In genomic region chr7:48594349-48594748, GRCh38 we compare ENCODE assay signal across 24 cellular contexts.
"Had no signal": no experiment of that assay in that cellular context is flagged by ENCODE, and none has a peak within 500 bp of the region (broad histone marks: within the 10 kb centered on the region; RNA-seq: fewer than 3 reads in every experiment).

No MANE protein-coding gene starts in this region.

- H3K9ac ChIP-seq: parathyroid adenoma had no signal

- DNase-seq: naive thymus-derived CD8-positive, alpha-beta T cell; nephron progenitor cell; occipital lobe; ovary; posterior cingulate gyrus; psoas muscle; right cardiac atrium; right lobe of liver; sigmoid colon; small intestine; stimulated activated CD4-positive, alpha-beta T cell treated with anti-CD3 and anti-CD28 coated beads, Interleukin-15, amount 100 ng/mL, for 24 hours; stimulated activated CD4-positive, alpha-beta T cell treated with anti-CD3 and anti-CD28 coated beads, Interleukin-2, amount 100 ng/mL, for 24 hours; stimulated activated CD4-positive, alpha-beta T cell treated with anti-CD3 and anti-CD28 coated beads, Interleukin-2, amount 100 ng/mL, for 48 hours; stimulated activated CD4-positive, alpha-beta T cell treated with anti-CD3 and anti-CD28 coated beads, Interleukin-4, amount 100 ng/mL, for 24 hours; stimulated activated naive B cell treated with anti-CD40 and anti-IgM and Interleukin-4, amounts not matched to agents 10 μg/mL and 1 μg/mL and 100 μg/mL, for 72 hours; stimulated activated naive CD4-positive, alpha-beta T cell treated with Interleukin-2 at 50 U/mL for 16 hours; stomach; thyroid gland; trophoblast cell; upper lobe of left lung; uterus had no signal

- H3K27me3 ChIP-seq: ovary, right lobe of liver, sigmoid colon, stomach, thyroid gland, tibial nerve, upper lobe of left lung, uterus had no signal

- H3K4me1 ChIP-seq: parathyroid adenoma, psoas muscle, right lobe of liver, sigmoid colon, stomach, thyroid gland, tibial nerve, upper lobe of left lung, uterus had no signal

- H2AFZ ChIP-seq: parathyroid adenoma had no signal

- H3K79me2 ChIP-seq: parathyroid adenoma had no signal

- H3K27ac ChIP-seq: ovary, parathyroid adenoma, psoas muscle, right lobe of liver, sigmoid colon, stomach, thoracic aorta, thyroid gland, tibial nerve, upper lobe of left lung, uterus had no signal

- FAIRE-seq: small intestine had no signal

- H3K36me3 ChIP-seq: ovary, right lobe of liver, sigmoid colon, stomach, thoracic aorta, thyroid gland, tibial nerve, upper lobe of left lung, uterus had no signal

- H3K4me3 ChIP-seq: ovary, psoas muscle, right lobe of liver, sigmoid colon, stomach, thoracic aorta, thyroid gland, tibial nerve, upper lobe of left lung, uterus had no signal

- H3K9me3 ChIP-seq: ovary, psoas muscle, right lobe of liver, sigmoid colon, stomach, thoracic aorta, thyroid gland, tibial nerve, upper lobe of left lung, uterus had no signal
